In the genomic region with DNA sequence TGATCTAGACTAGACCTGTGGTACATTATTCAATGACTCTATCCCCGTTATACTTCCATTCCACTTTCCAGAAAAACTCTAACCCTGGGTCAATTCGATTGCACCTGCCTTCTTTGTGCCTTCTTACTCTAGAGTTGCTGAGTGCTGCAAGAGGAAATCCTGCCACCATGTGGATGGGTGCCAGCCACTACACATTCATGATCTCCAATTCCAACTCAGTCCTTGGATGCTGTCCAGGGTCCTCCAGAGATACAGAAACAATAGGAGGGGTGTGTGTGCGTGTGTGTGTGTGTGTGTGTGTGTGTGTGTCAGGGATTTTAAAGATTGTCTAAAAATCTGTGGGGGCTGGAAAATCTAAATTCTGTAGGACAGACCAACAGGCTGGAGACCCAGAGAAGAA, we compare ENCODE assay signal across 9 cellular contexts. TPM values are rescaled to one million over a fixed set of nuclear protein-coding genes. Genes with fewer than 3 reads are reported as not detected.
DNase-seq lines count a peak whose midpoint lies in the region; ATAC-seq, FAIRE-seq and TF ChIP-seq lines count a peak whose summit lies in the region.
"Had no signal": no experiment of that assay in that cellular context is flagged by ENCODE, and none has a peak within 500 bp of the region (broad histone marks: within the 10 kb centered on the region; RNA-seq: fewer than 3 reads in every experiment).

No MANE protein-coding gene starts in this region.

- H3K36me3 ChIP-seq in PC-9 (ENCODE audit: low read depth): no peaks in the 10 kb centered on the region

- CTCF ChIA-PET in PC-9 (lab: Charles Lee): no interaction called here

- H3K4me1 ChIP-seq in PC-9 (replicated peaks; ENCODE audit: insufficient read depth): no peaks in the 10 kb centered on the region

- H3K79me2 ChIP-seq in PC-9 (ENCODE audit: low read depth): no peaks in the 10 kb centered on the region

- H2AFZ ChIP-seq in PC-9: no peak overlapping the region

- no peak overlapping the region for H3K27ac Mint-ChIP-seq in activated naive CD4-positive, alpha-beta T cell treated with anti-CD3 and anti-CD28 coated beads, Interleukin-2, amount 50 U/mL, for 72 hours
- H3K27ac Mint-ChIP-seq: stimulated activated naive CD8-positive, alpha-beta T cell treated with anti-CD3 and anti-CD28 coated beads, Interleukin-15, Interleukin-2, amounts not matched to agents 100 ng/mL and 50 ng/mL, for 24 hours had no signal

- H3K4me2 ChIP-seq in PC-9: no peak overlapping the region

- peak; percentile 55 to 66 for ATAC-seq in activated naive CD4-positive, alpha-beta T cell treated with anti-CD3 and anti-CD28 coated beads, Interleukin-2, amount 50 U/mL, for 72 hours
- ATAC-seq in left cardiac atrium (peak; percentile 36 to 77), HG03095 (IDR thresholded peaks at IDR 0.05; ENCODE audit: unreplicated experiment) (no peak), HG03378 (IDR thresholded peaks at IDR 0.05; ENCODE audit: unreplicated experiment) (no peak)

- H3K4me3 ChIP-seq in PC-9 (no peak overlapping the region), skeletal muscle cell (ENCODE audit: low read depth, low read length) (no peak overlapping the region)

- peak; percentile 54 for TF ChIP-seq CTCF in PC-9 (conservative IDR thresholded peaks at IDR 0.05)

- no peaks in the 10 kb centered on the region for H3K9me3 ChIP-seq in PC-9 (ENCODE audit: insufficient read depth, low read depth)

- no peaks in the 10 kb centered on the region for H4K20me1 ChIP-seq in PC-9 (ENCODE audit: insufficient read depth)

- DNase-seq in DMS53 treated with DMSO at 0.1 percent for 48 hours (lab: John Stamatoyannopoulos, UW; ENCODE audit: unreplicated experiment) (peak; percentile 58), HTR-8/SVneo (ENCODE audit: insufficient read length, low spot score) (peak; percentile 3), PC-9 (peak in 1 of 2 experiments; percentile 23), left cardiac atrium (peak; percentile 82), skeletal muscle cell (ENCODE audit: low read depth) (peak; percentile 51)
- peak in 1 of 2 donors; percentile 6 for DNase-seq in activated naive CD4-positive, alpha-beta T cell treated with anti-CD3 and anti-CD28 coated beads, Interleukin-2, amount 50 U/mL, for 72 hours (ENCODE audit: low spot score in 2 of 2)

- intact Hi-C loops in PC-9 (cut with micrococcal nuclease; ENCODE audit: unreplicated experiment) (no loop called here), left cardiac atrium (cut with DNase I) (loop anchor here in 1 of 2 donors (2.0 to 10.0 kb wide), 2 partner anchors 291 to 363 kb away; no protein-coding TSS in a partner anchor)

- H3K9me3 Mint-ChIP-seq in activated naive CD4-positive, alpha-beta T cell treated with anti-CD3 and anti-CD28 coated beads, Interleukin-2, amount 50 U/mL, for 72 hours: no peaks in the 10 kb centered on the region
- H3K9me3 Mint-ChIP-seq: stimulated activated naive CD8-positive, alpha-beta T cell treated with anti-CD3 and anti-CD28 coated beads, Interleukin-15, Interleukin-2, amounts not matched to agents 100 ng/mL and 50 ng/mL, for 24 hours had no signal

- H3K9me2 ChIP-seq in PC-9 (ENCODE audit: insufficient read depth): no peaks in the 10 kb centered on the region

- H3K27me3 ChIP-seq in PC-9 (ENCODE audit: insufficient read depth, low read depth): peaks cover 4% of the 10 kb centered on the region

- H3K27ac ChIP-seq in PC-9: no peak overlapping the region

- no peaks in the 10 kb centered on the region for H3K36me3 Mint-ChIP-seq in activated naive CD4-positive, alpha-beta T cell treated with anti-CD3 and anti-CD28 coated beads, Interleukin-2, amount 50 U/mL, for 72 hours

- no peaks in the 10 kb centered on the region for H3F3A ChIP-seq in PC-9 (ENCODE audit: insufficient read depth, low read depth)

- POLR2A ChIA-PET in PC-9 (lab: Charles Lee; ENCODE audit: unreplicated experiment): no interaction called here

- BruUV-seq in PC-9 (replicated peaks; lab: Mats Ljungman, UMichigan): no TSS peak

- FAIRE-seq in HTR-8/SVneo (lab: Jason Lieb, UNC): no peak

RNA-seq across cellular contexts. Expression of a gene that starts 42.9 kb away (rescaled TPM):
- total RNA-seq in PC-9 (2021) (not detected in 2 replicates), left cardiac atrium (10 to 100 TPM in 1 of 2 donors, 1 to 10 TPM in 1; 9.4 to 11.0 TPM)
- 10 to 100 TPM; 26.0 to 30.3 TPM for total RNA-seq in activated naive CD4-positive, alpha-beta T cell treated with anti-CD3 and anti-CD28 coated beads, Interleukin-2, amount 50 U/mL, for 72 hours

RNA-seq across cellular contexts. Expression of a gene that starts 55.8 kb away (rescaled TPM):
- total RNA-seq in PC-9 (2021): not detected in 2 replicates
- total RNA-seq in activated naive CD4-positive, alpha-beta T cell treated with anti-CD3 and anti-CD28 coated beads, Interleukin-2, amount 50 U/mL, for 72 hours: under 1 TPM; 0.18 to 0.54 TPM
- total RNA-seq in left cardiac atrium: 1 to 10 TPM; 3.4 to 3.8 TPM

Comparison
In these comparisons a context has a peak if more than half of its experiments do, and no peak if none do; other contexts are left out.
1. ATAC-seq: peak in activated naive CD4-positive, alpha-beta T cell treated with anti-CD3 and anti-CD28 coated beads, Interleukin-2, amount 50 U/mL, for 72 hours (2 of 2) and left cardiac atrium (2 of 2); none in HG03095 (single experiment) and HG03378 (single experiment).
2. RNA of a gene that starts 42.9 kb away (total RNA-seq): 26.0 to 30.3 TPM in activated naive CD4-positive, alpha-beta T cell treated with anti-CD3 and anti-CD28 coated beads, Interleukin-2, amount 50 U/mL, for 72 hours and 9.4 to 11.0 TPM in left cardiac atrium; not detected in PC-9; every median in the first group is over 10 times any median in the second.